1 cellular context compared by ENCODE assay signal in the genomic region with DNA sequence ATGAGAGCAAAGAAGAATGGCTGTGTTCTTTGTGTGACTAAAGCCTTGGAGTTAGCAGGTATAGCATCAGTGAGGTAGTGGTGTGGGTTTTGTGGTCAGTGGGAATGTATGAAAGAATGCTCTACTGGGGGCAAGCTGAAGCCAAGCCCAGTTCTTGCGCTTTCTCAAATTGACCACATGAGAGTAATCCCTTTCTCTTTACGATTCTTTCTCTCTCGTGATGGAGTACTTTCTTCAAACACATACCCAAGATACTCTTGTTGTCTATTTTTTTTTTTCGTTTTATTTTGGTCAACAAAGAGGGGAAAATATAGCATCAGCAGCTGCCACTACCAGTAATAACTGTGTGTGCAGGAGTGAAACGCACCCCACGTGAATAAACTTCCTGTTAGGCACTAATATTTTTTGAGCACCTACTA.
TF ChIP-seq lines count a peak whose summit lies in the region.

No MANE protein-coding gene starts in this region.

TF ChIP-seq in GM12878, 131 proteins besides CTCF, POLR2A, EP300 and RAD21 (continued from another document):
- TF ChIP-seq, protein P1, sequence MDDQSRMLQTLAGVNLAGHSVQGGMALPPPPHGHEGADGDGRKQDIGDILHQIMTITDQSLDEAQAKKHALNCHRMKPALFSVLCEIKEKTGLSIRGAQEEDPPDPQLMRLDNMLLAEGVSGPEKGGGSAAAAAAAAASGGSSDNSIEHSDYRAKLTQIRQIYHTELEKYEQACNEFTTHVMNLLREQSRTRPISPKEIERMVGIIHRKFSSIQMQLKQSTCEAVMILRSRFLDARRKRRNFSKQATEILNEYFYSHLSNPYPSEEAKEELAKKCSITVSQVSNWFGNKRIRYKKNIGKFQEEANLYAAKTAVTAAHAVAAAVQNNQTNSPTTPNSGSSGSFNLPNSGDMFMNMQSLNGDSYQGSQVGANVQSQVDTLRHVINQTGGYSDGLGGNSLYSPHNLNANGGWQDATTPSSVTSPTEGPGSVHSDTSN (IDR thresholded peaks at IDR 0.05; ENCODE audit: insufficient replicate concordance, low read depth, low read length) = no peak
- peak; percentile 44; the same call in 1 of the 2 replicates for TF ChIP-seq RAD51 (IDR thresholded peaks at IDR 0.05)
- no peak for TF ChIP-seq BMI1 (IDR thresholded peaks at IDR 0.05; ENCODE audit: borderline replicate concordance)
- no peak for TF ChIP-seq RCOR1 (conservative IDR thresholded peaks at IDR 0.05; ENCODE audit: low read depth, low read length)
- peak; percentile 93 for TF ChIP-seq ZBED1 (IDR thresholded peaks at IDR 0.05; ENCODE audit: borderline replicate concordance)
- peak; percentile 79 for TF ChIP-seq JUNB (IDR thresholded peaks at IDR 0.05)
- TF ChIP-seq EZH2 (IDR thresholded peaks at IDR 0.05; ENCODE audit: borderline replicate concordance, control insufficient read depth, low read depth, low read length) = peak; percentile 54; the same call in 1 of the 2 replicates
- no peak for TF ChIP-seq POLR2AphosphoS5 (IDR thresholded peaks at IDR 0.05; ENCODE audit: low read length)
- TF ChIP-seq FOS (IDR thresholded peaks at IDR 0.05; ENCODE audit: borderline replicate concordance, extremely low read depth, insufficient read length) = no peak
- TF ChIP-seq STAT1 (conservative IDR thresholded peaks at IDR 0.05) = no peak
- TF ChIP-seq TCF12 (IDR thresholded peaks at IDR 0.05; ENCODE audit: low read depth, low read length) = peak; percentile 73; the same call in 1 of the 2 replicates
- TF ChIP-seq, protein P2, sequence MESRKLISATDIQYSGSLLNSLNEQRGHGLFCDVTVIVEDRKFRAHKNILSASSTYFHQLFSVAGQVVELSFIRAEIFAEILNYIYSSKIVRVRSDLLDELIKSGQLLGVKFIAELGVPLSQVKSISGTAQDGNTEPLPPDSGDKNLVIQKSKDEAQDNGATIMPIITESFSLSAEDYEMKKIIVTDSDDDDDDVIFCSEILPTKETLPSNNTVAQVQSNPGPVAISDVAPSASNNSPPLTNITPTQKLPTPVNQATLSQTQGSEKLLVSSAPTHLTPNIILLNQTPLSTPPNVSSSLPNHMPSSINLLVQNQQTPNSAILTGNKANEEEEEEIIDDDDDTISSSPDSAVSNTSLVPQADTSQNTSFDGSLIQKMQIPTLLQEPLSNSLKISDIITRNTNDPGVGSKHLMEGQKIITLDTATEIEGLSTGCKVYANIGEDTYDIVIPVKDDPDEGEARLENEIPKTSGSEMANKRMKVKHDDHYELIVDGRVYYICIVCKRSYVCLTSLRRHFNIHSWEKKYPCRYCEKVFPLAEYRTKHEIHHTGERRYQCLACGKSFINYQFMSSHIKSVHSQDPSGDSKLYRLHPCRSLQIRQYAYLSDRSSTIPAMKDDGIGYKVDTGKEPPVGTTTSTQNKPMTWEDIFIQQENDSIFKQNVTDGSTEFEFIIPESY (IDR thresholded peaks at IDR 0.05) = no peak
- peak; percentile 76 for TF ChIP-seq CREM (IDR thresholded peaks at IDR 0.05; ENCODE audit: low read depth)
- no peak for TF ChIP-seq NFYA (IDR thresholded peaks at IDR 0.05; ENCODE audit: borderline replicate concordance, low read depth, low read length)
- TF ChIP-seq, protein P3, sequence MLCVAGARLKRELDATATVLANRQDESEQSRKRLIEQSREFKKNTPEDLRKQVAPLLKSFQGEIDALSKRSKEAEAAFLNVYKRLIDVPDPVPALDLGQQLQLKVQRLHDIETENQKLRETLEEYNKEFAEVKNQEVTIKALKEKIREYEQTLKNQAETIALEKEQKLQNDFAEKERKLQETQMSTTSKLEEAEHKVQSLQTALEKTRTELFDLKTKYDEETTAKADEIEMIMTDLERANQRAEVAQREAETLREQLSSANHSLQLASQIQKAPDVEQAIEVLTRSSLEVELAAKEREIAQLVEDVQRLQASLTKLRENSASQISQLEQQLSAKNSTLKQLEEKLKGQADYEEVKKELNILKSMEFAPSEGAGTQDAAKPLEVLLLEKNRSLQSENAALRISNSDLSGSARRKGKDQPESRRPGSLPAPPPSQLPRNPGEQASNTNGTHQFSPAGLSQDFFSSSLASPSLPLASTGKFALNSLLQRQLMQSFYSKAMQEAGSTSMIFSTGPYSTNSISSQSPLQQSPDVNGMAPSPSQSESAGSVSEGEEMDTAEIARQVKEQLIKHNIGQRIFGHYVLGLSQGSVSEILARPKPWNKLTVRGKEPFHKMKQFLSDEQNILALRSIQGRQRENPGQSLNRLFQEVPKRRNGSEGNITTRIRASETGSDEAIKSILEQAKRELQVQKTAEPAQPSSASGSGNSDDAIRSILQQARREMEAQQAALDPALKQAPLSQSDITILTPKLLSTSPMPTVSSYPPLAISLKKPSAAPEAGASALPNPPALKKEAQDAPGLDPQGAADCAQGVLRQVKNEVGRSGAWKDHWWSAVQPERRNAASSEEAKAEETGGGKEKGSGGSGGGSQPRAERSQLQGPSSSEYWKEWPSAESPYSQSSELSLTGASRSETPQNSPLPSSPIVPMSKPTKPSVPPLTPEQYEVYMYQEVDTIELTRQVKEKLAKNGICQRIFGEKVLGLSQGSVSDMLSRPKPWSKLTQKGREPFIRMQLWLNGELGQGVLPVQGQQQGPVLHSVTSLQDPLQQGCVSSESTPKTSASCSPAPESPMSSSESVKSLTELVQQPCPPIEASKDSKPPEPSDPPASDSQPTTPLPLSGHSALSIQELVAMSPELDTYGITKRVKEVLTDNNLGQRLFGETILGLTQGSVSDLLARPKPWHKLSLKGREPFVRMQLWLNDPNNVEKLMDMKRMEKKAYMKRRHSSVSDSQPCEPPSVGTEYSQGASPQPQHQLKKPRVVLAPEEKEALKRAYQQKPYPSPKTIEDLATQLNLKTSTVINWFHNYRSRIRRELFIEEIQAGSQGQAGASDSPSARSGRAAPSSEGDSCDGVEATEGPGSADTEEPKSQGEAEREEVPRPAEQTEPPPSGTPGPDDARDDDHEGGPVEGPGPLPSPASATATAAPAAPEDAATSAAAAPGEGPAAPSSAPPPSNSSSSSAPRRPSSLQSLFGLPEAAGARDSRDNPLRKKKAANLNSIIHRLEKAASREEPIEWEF (IDR thresholded peaks at IDR 0.05; ENCODE audit: insufficient replicate concordance, low read depth, low read length) = no peak
- TF ChIP-seq, protein P4, sequence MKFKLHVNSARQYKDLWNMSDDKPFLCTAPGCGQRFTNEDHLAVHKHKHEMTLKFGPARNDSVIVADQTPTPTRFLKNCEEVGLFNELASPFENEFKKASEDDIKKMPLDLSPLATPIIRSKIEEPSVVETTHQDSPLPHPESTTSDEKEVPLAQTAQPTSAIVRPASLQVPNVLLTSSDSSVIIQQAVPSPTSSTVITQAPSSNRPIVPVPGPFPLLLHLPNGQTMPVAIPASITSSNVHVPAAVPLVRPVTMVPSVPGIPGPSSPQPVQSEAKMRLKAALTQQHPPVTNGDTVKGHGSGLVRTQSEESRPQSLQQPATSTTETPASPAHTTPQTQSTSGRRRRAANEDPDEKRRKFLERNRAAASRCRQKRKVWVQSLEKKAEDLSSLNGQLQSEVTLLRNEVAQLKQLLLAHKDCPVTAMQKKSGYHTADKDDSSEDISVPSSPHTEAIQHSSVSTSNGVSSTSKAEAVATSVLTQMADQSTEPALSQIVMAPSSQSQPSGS (IDR thresholded peaks at IDR 0.05; ENCODE audit: low read length) = peak; percentile 86
- peak; percentile 10 for TF ChIP-seq SP1 (IDR thresholded peaks at IDR 0.05; ENCODE audit: low read depth, low read length)
TF ChIP-seq in GM12878: peak in this region for 34.
